8 cellular contexts compared by ENCODE assay signal in the genomic region with DNA sequence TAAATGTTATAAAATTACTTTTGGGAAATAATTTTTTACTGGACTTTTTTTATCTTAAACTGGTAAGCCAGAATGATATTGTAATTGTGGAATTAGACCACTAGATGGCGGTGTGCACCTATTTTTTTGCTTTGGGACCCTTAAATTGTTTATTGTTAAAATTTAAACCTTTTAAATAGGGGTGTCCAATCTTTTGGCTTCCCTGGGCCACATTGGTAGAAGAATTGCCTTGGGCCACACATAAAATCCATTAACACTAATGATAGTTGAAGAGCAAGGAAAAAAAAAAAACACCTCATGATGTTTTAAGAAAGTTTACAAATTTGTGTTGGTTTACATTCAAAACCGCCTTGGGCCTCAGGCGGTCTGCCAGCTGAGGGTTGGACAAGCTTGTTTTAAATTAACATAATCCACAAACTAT. TPM values are rescaled to one million over a fixed set of nuclear protein-coding genes. Genes with fewer than 3 reads are reported as not detected.
A peak's percentile ranks its signal among the peaks of the same experiment; 100 is the strongest.
DNase-seq lines count a peak whose midpoint lies in the region; ATAC-seq and TF ChIP-seq lines count a peak whose summit lies in the region.

No MANE protein-coding gene starts in this region.

- no peak overlapping the region for H3K9ac ChIP-seq in SU-DHL-6 (ENCODE audit: low read length)

- H3K9me2 ChIP-seq in GM23338 (ENCODE audit: insufficient read depth), result no peaks in the 10 kb centered on the region
- no peaks in the 10 kb centered on the region for H3K9me2 ChIP-seq in SU-DHL-6 (replicated peaks; ENCODE audit: insufficient read depth, low read length)

- H3K27ac ChIP-seq in GM23338 (ENCODE audit: low read depth) (no peak overlapping the region), SU-DHL-6 (ENCODE audit: low read depth, low read length) (no peak overlapping the region), foreskin keratinocyte (no peak overlapping the region), thoracic aorta (no peak overlapping the region)

- no peaks in the 10 kb centered on the region for H3K79me2 ChIP-seq in GM23338 (replicated peaks; ENCODE audit: insufficient read depth)
- no peaks in the 10 kb centered on the region for H3K79me2 ChIP-seq in SU-DHL-6 (ENCODE audit: insufficient read depth, low read length)

- H3F3A ChIP-seq in GM23338 (replicated peaks; ENCODE audit: low read depth) (no peaks in the 10 kb centered on the region), SU-DHL-6 (ENCODE audit: insufficient read depth) (no peaks in the 10 kb centered on the region)

- H3K27ac Mint-ChIP-seq in CD14-positive monocyte, result no peak overlapping the region
- no peak overlapping the region for H3K27ac Mint-ChIP-seq in GM23338

- H4K20me1 ChIP-seq in GM23338 (replicated peaks; ENCODE audit: insufficient read depth) (no peaks in the 10 kb centered on the region), SU-DHL-6 (ENCODE audit: low read depth, low read length) (no peaks in the 10 kb centered on the region)

- peaks cover 3 to 6% (median 5%) of the 10 kb centered on the region in 3 donors for H3K27me3 Mint-ChIP-seq in CD14-positive monocyte (ENCODE audit: low read depth in 3 of 3)
- H3K27me3 Mint-ChIP-seq in GM23338 (ENCODE audit: insufficient read depth, low read depth, poor library complexity), result peaks cover 3% of the 10 kb centered on the region

- H3K4me3 ChIP-seq in GM23338, result no peak overlapping the region
- no peak overlapping the region for H3K4me3 ChIP-seq in SU-DHL-6 (ENCODE audit: insufficient read depth, low read length, poor library complexity, severe bottlenecking)
- no peak overlapping the region for H3K4me3 ChIP-seq in thoracic aorta

- intact Hi-C loops in CD14-positive monocyte (cut with micrococcal nuclease), result no loop called here

- H3K27me3 ChIP-seq in GM23338 (ENCODE audit: insufficient read depth), result no peaks in the 10 kb centered on the region
- H3K27me3 ChIP-seq in SU-DHL-6 (ENCODE audit: low read length), result no peaks in the 10 kb centered on the region
- peaks cover 17% of the 10 kb centered on the region for H3K27me3 ChIP-seq in foreskin keratinocyte
- H3K27me3 ChIP-seq in thoracic aorta (replicated peaks; ENCODE audit: insufficient read depth), result no peaks in the 10 kb centered on the region

- H3K36me3 Mint-ChIP-seq in CD14-positive monocyte (no peaks in the 10 kb centered on the region), GM23338 (ENCODE audit: low read depth) (no peaks in the 10 kb centered on the region)

- H3K4me1 Mint-ChIP-seq in CD14-positive monocyte, result peaks cover 23% of the 10 kb centered on the region
- no peaks in the 10 kb centered on the region for H3K4me1 Mint-ChIP-seq in GM23338

- H3K4me2 ChIP-seq in GM23338 (no peak overlapping the region), SU-DHL-6 (ENCODE audit: low read depth, low read length, poor library complexity, severe bottlenecking) (no peak overlapping the region)

- H3K9me3 ChIP-seq in SU-DHL-6 (ENCODE audit: insufficient read depth, low read length), result no peaks in the 10 kb centered on the region
- H3K9me3 ChIP-seq in thoracic aorta, result no peaks in the 10 kb centered on the region

- peak; percentile 88 for TF ChIP-seq CTCF in CD14-positive monocyte (IDR thresholded peaks at IDR 0.05)
- TF ChIP-seq CTCF in GM23338 (conservative IDR thresholded peaks at IDR 0.05; ENCODE audit: low read depth in 2 of 2), result peak; percentile 55 to 85
- TF ChIP-seq CTCF in SU-DHL-6 (IDR thresholded peaks at IDR 0.05; ENCODE audit: insufficient read depth, low read length, poor library complexity, severe bottlenecking), result peak; percentile 51
- TF ChIP-seq CTCF in foreskin keratinocyte (conservative IDR thresholded peaks at IDR 0.05), result peak; percentile 70
- peak; percentile 75 for TF ChIP-seq CTCF in thoracic aorta (IDR thresholded peaks at IDR 0.05)

- H2AFZ ChIP-seq in GM23338 (no peak overlapping the region), SU-DHL-6 (ENCODE audit: low read depth, low read length, severe bottlenecking) (no peak overlapping the region)

- DNase-seq in CD14-positive monocyte (ENCODE audit: low spot score), result no peak
- peak; percentile 55 for DNase-seq in GM23338 (ENCODE audit: low spot score)
- DNase-seq in foreskin keratinocyte, result no peak
- DNase-seq in thoracic aorta (ENCODE audit: low spot score), result no peak
- no peak for DNase-seq in ureter (ENCODE audit: low spot score)

- ATAC-seq in GM23338 (no peak), foreskin keratinocyte (no peak), thoracic aorta (ENCODE audit: insufficient number of reproducible peaks, low FRiP score, low read depth) (no peak), HG03108 (IDR thresholded peaks at IDR 0.05; ENCODE audit: unreplicated experiment) (no peak), HG03196 (IDR thresholded peaks at IDR 0.05; ENCODE audit: unreplicated experiment) (no peak)

- no peak overlapping the region for H3K4me3 Mint-ChIP-seq in CD14-positive monocyte
- no peak overlapping the region for H3K4me3 Mint-ChIP-seq in GM23338

- H3K36me3 ChIP-seq in GM23338 (ENCODE audit: insufficient read depth) (no peaks in the 10 kb centered on the region), SU-DHL-6 (ENCODE audit: low read length) (no peaks in the 10 kb centered on the region), thoracic aorta (no peaks in the 10 kb centered on the region)

- H3K4me1 ChIP-seq in GM23338 (ENCODE audit: insufficient read depth) (no peaks in the 10 kb centered on the region), foreskin keratinocyte (no peaks in the 10 kb centered on the region), thoracic aorta (ENCODE audit: control insufficient read depth in 1 of 2, low read depth in 2 of 2) (no peaks in the 10 kb centered on the region)

- H3K9me3 Mint-ChIP-seq in CD14-positive monocyte (peaks cover 0 to 2% (median 0%) of the 10 kb centered on the region in 7 donors), GM23338 (peaks cover 3% of the 10 kb centered on the region; the same call in 1 of the 3 replicates)

TF ChIP-seq in GM23338, 12 proteins besides CTCF, POLR2A, EP300 and RAD21 (continues in another document):
- TF ChIP-seq, protein P1, sequence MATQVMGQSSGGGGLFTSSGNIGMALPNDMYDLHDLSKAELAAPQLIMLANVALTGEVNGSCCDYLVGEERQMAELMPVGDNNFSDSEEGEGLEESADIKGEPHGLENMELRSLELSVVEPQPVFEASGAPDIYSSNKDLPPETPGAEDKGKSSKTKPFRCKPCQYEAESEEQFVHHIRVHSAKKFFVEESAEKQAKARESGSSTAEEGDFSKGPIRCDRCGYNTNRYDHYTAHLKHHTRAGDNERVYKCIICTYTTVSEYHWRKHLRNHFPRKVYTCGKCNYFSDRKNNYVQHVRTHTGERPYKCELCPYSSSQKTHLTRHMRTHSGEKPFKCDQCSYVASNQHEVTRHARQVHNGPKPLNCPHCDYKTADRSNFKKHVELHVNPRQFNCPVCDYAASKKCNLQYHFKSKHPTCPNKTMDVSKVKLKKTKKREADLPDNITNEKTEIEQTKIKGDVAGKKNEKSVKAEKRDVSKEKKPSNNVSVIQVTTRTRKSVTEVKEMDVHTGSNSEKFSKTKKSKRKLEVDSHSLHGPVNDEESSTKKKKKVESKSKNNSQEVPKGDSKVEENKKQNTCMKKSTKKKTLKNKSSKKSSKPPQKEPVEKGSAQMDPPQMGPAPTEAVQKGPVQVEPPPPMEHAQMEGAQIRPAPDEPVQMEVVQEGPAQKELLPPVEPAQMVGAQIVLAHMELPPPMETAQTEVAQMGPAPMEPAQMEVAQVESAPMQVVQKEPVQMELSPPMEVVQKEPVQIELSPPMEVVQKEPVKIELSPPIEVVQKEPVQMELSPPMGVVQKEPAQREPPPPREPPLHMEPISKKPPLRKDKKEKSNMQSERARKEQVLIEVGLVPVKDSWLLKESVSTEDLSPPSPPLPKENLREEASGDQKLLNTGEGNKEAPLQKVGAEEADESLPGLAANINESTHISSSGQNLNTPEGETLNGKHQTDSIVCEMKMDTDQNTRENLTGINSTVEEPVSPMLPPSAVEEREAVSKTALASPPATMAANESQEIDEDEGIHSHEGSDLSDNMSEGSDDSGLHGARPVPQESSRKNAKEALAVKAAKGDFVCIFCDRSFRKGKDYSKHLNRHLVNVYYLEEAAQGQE (IDR thresholded peaks at IDR 0.05; ENCODE audit: unreplicated experiment), result no peak

RNA-seq across cellular contexts. Expression of a gene that starts 28.4 kb away (rescaled TPM):
- 1 to 10 TPM; 1.1 to 1.3 TPM for polyA plus RNA-seq in CD14-positive monocyte
- total RNA-seq in GM23338 (2014; rRNA removed; shearing (Covaris generic)), result 12.7 and 15.8 TPM in 2 replicates
- 24.1 TPM in 2 replicates for polyA plus RNA-seq in GM23338 (2016; fragmentation: Nextera tagmentation; extraction: Ambion mirVana)
- not detected in 2 replicates for total RNA-seq in foreskin keratinocyte
- 0.06 TPM in 1 of 2 replicates, not detected in the other for polyA plus RNA-seq in foreskin keratinocyte
- 10 to 100 TPM in 1 of 2 donors, 1 to 10 TPM in 1; 5.8 to 19.3 TPM for total RNA-seq in thoracic aorta
- total RNA-seq in ureter, result 6.2 TPM
